ENCODE assay signal across 22 cellular contexts in the genomic region with DNA sequence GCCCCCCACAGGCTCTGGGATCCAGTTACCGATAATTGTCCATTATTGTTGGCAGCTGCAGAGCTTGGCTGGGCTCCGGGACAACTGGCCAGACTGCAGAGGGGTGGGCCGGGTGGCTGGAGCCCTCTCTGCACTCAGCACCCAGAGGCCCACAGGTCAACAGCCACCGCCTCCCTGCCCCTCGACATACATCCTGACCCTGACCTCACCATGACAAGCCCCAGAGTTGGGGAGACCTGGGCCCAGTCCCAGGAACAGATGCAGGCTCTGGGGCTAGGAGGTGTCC. TPM values are rescaled to one million over a fixed set of nuclear protein-coding genes. Genes with fewer than 3 reads are reported as not detected.
DNase-seq lines count a peak whose midpoint lies in the region; ATAC-seq and TF ChIP-seq lines count a peak whose summit lies in the region.
"Had no signal": no experiment of that assay in that cellular context is flagged by ENCODE, and none has a peak within 500 bp of the region (broad histone marks: within the 10 kb centered on the region; RNA-seq: fewer than 3 reads in every experiment).

No MANE protein-coding gene starts in this region.

- CTCF ChIA-PET in T-cell (lab: Charles Lee): interaction anchor here in 1 of 2 donors (1.3 kb wide), 1 partner anchor 10 kb away, joined by 5 read pairs; no protein-coding TSS in a partner anchor
- CTCF ChIA-PET in naive thymus-derived CD4-positive, alpha-beta T cell (lab: Charles Lee): interaction anchor here (1.0 to 1.4 kb wide), 2 partner anchors 9 to 198 kb away, joined by 3 to 4 read pairs; no protein-coding TSS in a partner anchor
- CTCF ChIA-PET in mammary epithelial cell (lab: Charles Lee; ENCODE audit: low non-redundant PET): no interaction called here

- dilution Hi-C loops in mammary epithelial cell (cut with HindIII; ENCODE audit: low sequenced_read_pairs): no loop called here

- ATAC-seq in lower lobe of right lung (no peak), T-cell (replicated peaks in 1 of 4) (no peak)
- no peak for ATAC-seq in naive thymus-derived CD4-positive, alpha-beta T cell
- ATAC-seq: activated CD8-positive, alpha-beta T cell treated with anti-CD3 and anti-CD28 coated beads, Interleukin-2, amount 10 ng/mL, durations not matched to agents 7 days and 5 days; esophagus mucosa; gastrocnemius medialis; GM23338; stimulated activated naive CD8-positive, alpha-beta T cell treated with anti-CD3 and anti-CD28 coated beads, Interleukin-15, amount 100 ng/mL, for 72 hours had no signal

- no peaks in the 10 kb centered on the region for H4K20me1 ChIP-seq in mammary epithelial cell (ENCODE audit: insufficient read depth, low read length)

- intact Hi-C loops in lower lobe of right lung (cut with DNase I): no loop called here
- intact Hi-C loops in naive thymus-derived CD4-positive, alpha-beta T cell (cut with micrococcal nuclease): no loop called here
- intact Hi-C loops in mammary epithelial cell (cut with micrococcal nuclease): no loop called here

- peaks cover 14% of the 10 kb centered on the region for H3K4me1 ChIP-seq in lower lobe of right lung
- no peaks in the 10 kb centered on the region for H3K4me1 ChIP-seq in naive thymus-derived CD4-positive, alpha-beta T cell (ENCODE audit: control insufficient read depth in 2 of 2, insufficient read depth in 2 of 2, low read length in 2 of 2)
- H3K4me1 ChIP-seq in mammary epithelial cell (ENCODE audit: insufficient read depth, low read length): peaks cover 10% of the 10 kb centered on the region

- H3K27me3 ChIP-seq in lower lobe of right lung (ENCODE audit: low read depth): peaks cover 21% of the 10 kb centered on the region
- no peaks in the 10 kb centered on the region for H3K27me3 ChIP-seq in naive thymus-derived CD4-positive, alpha-beta T cell (ENCODE audit: control insufficient read depth in 2 of 2, insufficient read depth in 2 of 2, low read length in 2 of 2)
- H3K27me3 ChIP-seq in mammary epithelial cell (ENCODE audit: insufficient read depth, low read length): no peaks in the 10 kb centered on the region
- H3K27me3 ChIP-seq: gastrocnemius medialis had no signal

- BruUV-seq in mammary epithelial cell (replicated peaks; lab: Mats Ljungman, UMichigan): no TSS peak

- no peak overlapping the region for H3K4me3 ChIP-seq in lower lobe of right lung
- H3K4me3 ChIP-seq in naive thymus-derived CD4-positive, alpha-beta T cell (ENCODE audit: low read length): no peak overlapping the region
- no peak overlapping the region for H3K4me3 ChIP-seq in mammary epithelial cell (replicated peaks in 1 of 3; ENCODE audit: insufficient read depth in 1 of 3, low read depth in 2 of 3, low read length in 3 of 3)
- H3K4me3 ChIP-seq: gastrocnemius medialis, GM23338, upper lobe of left lung had no signal

- in situ Hi-C loops in mammary epithelial cell (cut with MboI; ENCODE audit: low sequenced_read_pairs in 2 of 2): no loop called here

- H3K36me3 Mint-ChIP-seq in T-cell: no peaks in the 10 kb centered on the region
- no peaks in the 10 kb centered on the region for H3K36me3 Mint-ChIP-seq in naive thymus-derived CD4-positive, alpha-beta T cell
- no peaks in the 10 kb centered on the region for H3K36me3 Mint-ChIP-seq in mesothelial cell of epicardium

- no peak overlapping the region for H3K4me2 ChIP-seq in mammary epithelial cell (ENCODE audit: insufficient read depth, low read depth, low read length)
- H3K4me2 ChIP-seq: GM23338 had no signal

- H3K27me3 Mint-ChIP-seq in T-cell (peaks cover 21 to 25% of the 10 kb centered on the region in 2 donors), mesothelial cell of epicardium (ENCODE audit: low read depth) (no peaks in the 10 kb centered on the region)
- H3K27me3 Mint-ChIP-seq in naive thymus-derived CD4-positive, alpha-beta T cell: peaks cover 10 to 31% (median 26%) of the 10 kb centered on the region in 5 donors

- no peaks in the 10 kb centered on the region for H3K79me2 ChIP-seq in mammary epithelial cell (ENCODE audit: insufficient read depth, low read length)

- H3K36me3 ChIP-seq in lower lobe of right lung (no peaks in the 10 kb centered on the region), mammary epithelial cell (ENCODE audit: insufficient read depth, low read length) (no peaks in the 10 kb centered on the region)
- no peaks in the 10 kb centered on the region for H3K36me3 ChIP-seq in naive thymus-derived CD4-positive, alpha-beta T cell (ENCODE audit: control insufficient read depth in 2 of 3, insufficient read depth in 3 of 3, low read length in 3 of 3)
- H3K36me3 ChIP-seq: gastrocnemius medialis, upper lobe of left lung had no signal

- 95% methylated on average over 3 of the region's 5 CpGs for WGBS in mammary epithelial cell (ENCODE audit: low coverage, missing lambda C conversion rate)

- no peak overlapping the region for H3K27ac ChIP-seq in lower lobe of right lung
- no peak overlapping the region for H3K27ac ChIP-seq in naive thymus-derived CD4-positive, alpha-beta T cell (ENCODE audit: low read depth, low read length)
- H3K27ac ChIP-seq in mammary epithelial cell (ENCODE audit: insufficient read depth, low read depth, low read length): no peak overlapping the region
- H3K27ac ChIP-seq: gastrocnemius medialis had no signal

- POLR2A ChIA-PET in T-cell (lab: Charles Lee): no interaction called here
- POLR2A ChIA-PET in naive thymus-derived CD4-positive, alpha-beta T cell (lab: Charles Lee): no interaction called here

- H3K4me1 Mint-ChIP-seq in T-cell (peaks cover 0 to 4% (median 3%) of the 10 kb centered on the region in 3 donors), mesothelial cell of epicardium (no peaks in the 10 kb centered on the region)
- H3K4me1 Mint-ChIP-seq in naive thymus-derived CD4-positive, alpha-beta T cell: peaks cover 0 to 10% (median 4%) of the 10 kb centered on the region in 7 donors

- H2AFZ ChIP-seq in mammary epithelial cell (ENCODE audit: low read depth, low read length): no peak overlapping the region
- H2AFZ ChIP-seq: GM23338 had no signal

- DNase-seq in 8988T: peak; percentile 19
- peak; percentile 25 for DNase-seq in COLO668 (lab: John Stamatoyannopoulos, UW; ENCODE audit: unreplicated experiment)
- peak; percentile 17 for DNase-seq in NCI-H748 treated with DMSO at 0.1 percent for 48 hours (lab: John Stamatoyannopoulos, UW)
- DNase-seq in lower lobe of right lung: peak; percentile 31
- no peak for DNase-seq in T-cell
- DNase-seq in naive thymus-derived CD4-positive, alpha-beta T cell: no peak
- DNase-seq in mesothelial cell of epicardium (ENCODE audit: low spot score in 2 of 2, unreplicated experiment in 2 of 2): no peak
- no peak for DNase-seq in mammary epithelial cell
- DNase-seq: activated CD8-positive, alpha-beta T cell treated with anti-CD3 and anti-CD28 coated beads, Interleukin-2, amount 10 ng/mL, durations not matched to agents 7 days and 5 days; activated naive CD4-positive, alpha-beta T cell treated with Interleukin-2 at 50 U/mL for 16 hours; activated T-cell treated with anti-CD3 and anti-CD28 coated beads, Interleukin-2, amount 50 U/mL, for 24 hours; effector CD4-positive, alpha-beta T cell; gastrocnemius medialis; NCI-H2171 treated with DMSO at 0.1 percent for 48 hours; nephron progenitor cell; NK-92 treated with Interleukin-12 subunit alpha and Interleukin-12 subunit beta, amount 100 ng/mL, for 24 hours; stimulated activated CD4-positive, alpha-beta T cell treated with anti-CD3 and anti-CD28 coated beads, Interleukin-4, amount 100 ng/mL, for 4 hours; stimulated activated naive CD8-positive, alpha-beta T cell treated with anti-CD3 and anti-CD28 coated beads, Interleukin-15, amount 100 ng/mL, for 72 hours; T-helper 9 cell had no signal

- H3K27ac Mint-ChIP-seq in T-cell: no peak overlapping the region
- no peak overlapping the region for H3K27ac Mint-ChIP-seq in naive thymus-derived CD4-positive, alpha-beta T cell
- H3K27ac Mint-ChIP-seq in mesothelial cell of epicardium: no peak overlapping the region
- H3K27ac Mint-ChIP-seq: activated CD8-positive, alpha-beta T cell treated with anti-CD3 and anti-CD28 coated beads, Interleukin-2, amount 10 ng/mL, durations not matched to agents 7 days and 5 days; activated T-cell treated with anti-CD3 and anti-CD28 coated beads, Interleukin-2, amount 50 U/mL, for 24 hours; GM23338; nephron progenitor cell; stimulated activated naive CD8-positive, alpha-beta T cell treated with anti-CD3 and anti-CD28 coated beads, Interleukin-15, amount 100 ng/mL, for 72 hours had no signal

- H3K9me3 ChIP-seq in lower lobe of right lung: no peaks in the 10 kb centered on the region
- H3K9me3 ChIP-seq in naive thymus-derived CD4-positive, alpha-beta T cell (ENCODE audit: control insufficient read depth in 2 of 3, low read length in 3 of 3): no peaks in the 10 kb centered on the region
- no peaks in the 10 kb centered on the region for H3K9me3 ChIP-seq in mammary epithelial cell (replicated peaks; ENCODE audit: insufficient read depth, low read length)
- H3K9me3 ChIP-seq: gastrocnemius medialis, upper lobe of left lung had no signal

- no peak overlapping the region for H3K4me3 Mint-ChIP-seq in T-cell
- no peak overlapping the region for H3K4me3 Mint-ChIP-seq in naive thymus-derived CD4-positive, alpha-beta T cell
- H3K4me3 Mint-ChIP-seq in mesothelial cell of epicardium: no peak overlapping the region
- H3K4me3 Mint-ChIP-seq: activated CD8-positive, alpha-beta T cell treated with anti-CD3 and anti-CD28 coated beads, Interleukin-2, amount 10 ng/mL, durations not matched to agents 7 days and 5 days; activated T-cell treated with anti-CD3 and anti-CD28 coated beads, Interleukin-2, amount 50 U/mL, for 24 hours; GM23338; nephron progenitor cell; stimulated activated naive CD8-positive, alpha-beta T cell treated with anti-CD3 and anti-CD28 coated beads, Interleukin-15, amount 100 ng/mL, for 72 hours had no signal

- H3K9me3 Mint-ChIP-seq in T-cell: no peaks in the 10 kb centered on the region
- no peaks in the 10 kb centered on the region for H3K9me3 Mint-ChIP-seq in naive thymus-derived CD4-positive, alpha-beta T cell
- no peaks in the 10 kb centered on the region for H3K9me3 Mint-ChIP-seq in mesothelial cell of epicardium
- H3K9me3 Mint-ChIP-seq: activated T-cell treated with anti-CD3 and anti-CD28 coated beads, Interleukin-2, amount 50 U/mL, for 24 hours; GM23338; nephron progenitor cell; stimulated activated naive CD8-positive, alpha-beta T cell treated with anti-CD3 and anti-CD28 coated beads, Interleukin-15, amount 100 ng/mL, for 72 hours had no signal

- TF ChIP-seq CTCF in lower lobe of right lung (IDR thresholded peaks at IDR 0.05) (no peak), mesothelial cell of epicardium (IDR thresholded peaks at IDR 0.05; ENCODE audit: unreplicated experiment) (no peak), mammary epithelial cell (conservative IDR thresholded peaks at IDR 0.05 in 1 of 2, IDR thresholded peaks at IDR 0.05 in 1 of 2; ENCODE audit: extremely low read depth in 1 of 2, insufficient read depth in 1 of 2, low read depth in 1 of 2, low read length in 2 of 2) (no peak)

- H3K9ac ChIP-seq in mammary epithelial cell (ENCODE audit: insufficient read depth, low read length): no peak overlapping the region

RNA-seq across cellular contexts. Expression of a gene that starts 22.4 kb away (rescaled TPM):
- total RNA-seq in lower lobe of right lung (14.5 TPM), T-cell (under 1 TPM in 1 of 5 donors, not detected in 4; 0.32 TPM), mesothelial cell of epicardium (34.3 to 38.0 TPM (median 36.4 TPM) in 3 replicates), mammary epithelial cell (under 1 TPM in 1 of 2 donors, not detected in 1; 0.33 TPM)
- not detected for total RNA-seq in naive thymus-derived CD4-positive, alpha-beta T cell
- not detected for polyA plus RNA-seq in naive thymus-derived CD4-positive, alpha-beta T cell
- polyA plus RNA-seq in mammary epithelial cell: not detected
- not detected for polyA minus RNA-seq in mammary epithelial cell
- total RNA-seq: activated CD8-positive, alpha-beta T cell treated with anti-CD3 and anti-CD28 coated beads, Interleukin-2, amount 10 ng/mL, durations not matched to agents 7 days and 5 days had no signal

RNA-seq across cellular contexts. Expression of a gene that starts 36.7 kb away (rescaled TPM):
- total RNA-seq in lower lobe of right lung (2.0 TPM), T-cell (not detected), mesothelial cell of epicardium (5.2 to 6.8 TPM (median 5.3 TPM) in 3 replicates), mammary epithelial cell (not detected)
- not detected for total RNA-seq in naive thymus-derived CD4-positive, alpha-beta T cell
- polyA plus RNA-seq in naive thymus-derived CD4-positive, alpha-beta T cell: not detected
- not detected for polyA plus RNA-seq in mammary epithelial cell
- polyA minus RNA-seq in mammary epithelial cell: not detected
- total RNA-seq: activated CD8-positive, alpha-beta T cell treated with anti-CD3 and anti-CD28 coated beads, Interleukin-2, amount 10 ng/mL, durations not matched to agents 7 days and 5 days; GM23338 had no signal
- polyA plus RNA-seq: GM23338 had no signal

Comparison
In these comparisons a context has a peak if more than half of its experiments do, and no peak if none do; other contexts are left out.
1. DNase-seq: peak in 8988T (single experiment), COLO668 (single experiment), NCI-H748 treated with DMSO at 0.1 percent for 48 hours (single experiment) and lower lobe of right lung (single experiment); none in T-cell (0 of 34), naive thymus-derived CD4-positive, alpha-beta T cell (0 of 9), mesothelial cell of epicardium (0 of 2) and mammary epithelial cell (single experiment).
2. RNA of a gene that starts 22.4 kb away (total RNA-seq): 34.3 to 38.0 TPM in mesothelial cell of epicardium and 14.5 TPM in lower lobe of right lung (single experiment); 0.33 TPM in mammary epithelial cell, 0.32 TPM in T-cell and not detected in naive thymus-derived CD4-positive, alpha-beta T cell; every median in the first group is over 10 times any median in the second.